8 cellular contexts compared by ENCODE assay signal in the genomic region with DNA sequence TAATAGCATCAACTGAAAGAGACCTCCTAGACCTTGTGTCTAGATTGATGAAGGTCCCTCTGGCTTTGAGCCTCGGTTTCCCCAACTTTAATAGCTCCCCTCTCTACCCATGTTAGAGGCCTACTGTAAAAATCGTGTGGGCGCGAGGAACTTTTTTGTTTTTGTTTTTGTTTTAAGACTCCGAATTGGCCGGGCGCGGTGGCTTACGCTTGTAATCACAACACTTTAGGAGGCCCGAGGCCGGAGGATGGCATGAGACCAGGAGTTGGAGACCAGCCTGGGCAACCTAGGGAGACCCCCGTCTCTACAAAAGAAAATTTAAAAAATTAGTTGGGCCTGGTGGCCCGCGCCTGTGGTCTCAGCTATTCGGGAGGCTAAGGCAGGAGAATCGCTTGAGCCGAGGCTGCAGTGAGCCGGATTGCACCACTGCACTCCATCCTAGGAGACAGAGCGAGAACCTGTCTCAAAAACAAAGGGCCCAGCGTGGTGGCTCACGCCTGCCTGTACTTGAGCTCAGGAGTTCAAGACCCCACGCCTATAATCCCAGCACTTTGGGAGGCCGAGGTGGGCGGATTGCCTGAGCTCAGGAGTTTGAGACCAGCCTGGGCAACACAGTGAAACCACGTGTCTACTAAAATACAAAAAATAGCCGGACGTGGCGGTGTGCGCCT. TPM values are rescaled to one million over a fixed set of nuclear protein-coding genes. Genes with fewer than 3 reads are reported as not detected.
A peak's percentile ranks its signal among the peaks of the same experiment; 100 is the strongest.
DNase-seq lines count a peak whose midpoint lies in the region; ATAC-seq and TF ChIP-seq lines count a peak whose summit lies in the region.

No MANE protein-coding gene starts in this region.

- H3K36me3 ChIP-seq in WERI-Rb-1 (peaks cover 32% of the 10 kb centered on the region), skeletal muscle tissue (ENCODE audit: control insufficient read depth in 3 of 3, insufficient read depth in 3 of 3, low read length in 3 of 3) (peaks cover 0 to 5% (median 4%) of the 10 kb centered on the region in 3 donors)

- H3K4me3 ChIP-seq in WERI-Rb-1 (ENCODE audit: low read depth, low read length): peak overlapping the region; percentile 87
- H3K4me3 ChIP-seq in skeletal muscle tissue (ENCODE audit: low read length in 3 of 3): peak overlapping the region; percentile 74 to 79 (median 77)

- H3K9ac ChIP-seq in skeletal muscle tissue (ENCODE audit: low read depth in 1 of 3, low read length in 3 of 3): peak overlapping the region; percentile 89 to 94 (median 89)

- ATAC-seq in HG03432 (IDR thresholded peaks at IDR 0.05; ENCODE audit: unreplicated experiment) (peak; percentile 1), foreskin keratinocyte (no peak), HG02642 (IDR thresholded peaks at IDR 0.05; ENCODE audit: poor library complexity, unreplicated experiment) (no peak), GM21786 (IDR thresholded peaks at IDR 0.05; ENCODE audit: unreplicated experiment) (no peak)

- H3K27me3 ChIP-seq in WERI-Rb-1 (ENCODE audit: insufficient read depth, low read depth, severe bottlenecking) (no peaks in the 10 kb centered on the region), foreskin keratinocyte (no peaks in the 10 kb centered on the region), skeletal muscle tissue (ENCODE audit: control insufficient read depth in 3 of 3, insufficient read depth in 3 of 3, low read length in 3 of 3) (no peaks in the 10 kb centered on the region)

- peaks cover 14% of the 10 kb centered on the region for H3K4me1 ChIP-seq in foreskin keratinocyte
- H3K4me1 ChIP-seq in skeletal muscle tissue (ENCODE audit: control insufficient read depth in 3 of 3, insufficient read depth in 3 of 3, low read length in 3 of 3): peaks cover 38 to 47% (median 45%) of the 10 kb centered on the region in 3 donors

- H3K27ac ChIP-seq in WERI-Rb-1 (peak overlapping the region; percentile 98), foreskin keratinocyte (peak overlapping the region; percentile 81), skeletal muscle tissue (ENCODE audit: low read depth, low read length) (peak overlapping the region; percentile 94)

- H3K9me3 ChIP-seq in WERI-Rb-1 (ENCODE audit: severe bottlenecking): no peaks in the 10 kb centered on the region
- H3K9me3 ChIP-seq in skeletal muscle tissue (ENCODE audit: control insufficient read depth in 3 of 3, low read length in 3 of 3): no peaks in the 10 kb centered on the region

- TF ChIP-seq CTCF in WERI-Rb-1 (IDR thresholded peaks at IDR 0.05; ENCODE audit: low read depth, low read length) (no peak), foreskin keratinocyte (conservative IDR thresholded peaks at IDR 0.05) (no peak)

- DNase-seq in WERI-Rb-1: peak; percentile 62
- DNase-seq in foreskin keratinocyte: no peak
- no peak for DNase-seq in DMS79 treated with DMSO at 0.1 percent for 48 hours (lab: John Stamatoyannopoulos, UW)
- DNase-seq in stimulated activated CD4-positive, alpha-beta T cell treated with anti-CD3 and anti-CD28 coated beads, Interleukin-2, amount 100 ng/mL, for 24 hours: no peak

RNA-seq across cellular contexts. Expression of gene PPP6R1, which starts 0.9 kb away (rescaled TPM):
- total RNA-seq in foreskin keratinocyte (57.6 and 65.2 TPM in 2 replicates), skeletal muscle tissue (11.0 TPM)
- polyA plus RNA-seq in foreskin keratinocyte: 48.5 and 52.7 TPM in 2 replicates

RNA-seq across cellular contexts. Expression of gene HSPBP1, which starts 20.2 kb away (rescaled TPM):
- total RNA-seq in foreskin keratinocyte (43.0 and 45.8 TPM in 2 replicates), skeletal muscle tissue (10.4 TPM)
- polyA plus RNA-seq in foreskin keratinocyte: 74.1 and 75.2 TPM in 2 replicates

RNA-seq across cellular contexts. Expression of gene BRSK1, which starts 24.1 kb away (rescaled TPM):
- total RNA-seq in foreskin keratinocyte (3.1 and 3.6 TPM in 2 replicates), skeletal muscle tissue (0.52 TPM)
- 2.4 and 2.6 TPM in 2 replicates for polyA plus RNA-seq in foreskin keratinocyte

RNA-seq across cellular contexts. Expression of gene TMEM86B, which starts 31.1 kb away (rescaled TPM):
- 1.2 and 1.7 TPM in 2 replicates for total RNA-seq in foreskin keratinocyte
- 2.2 and 2.9 TPM in 2 replicates for polyA plus RNA-seq in foreskin keratinocyte
- total RNA-seq in skeletal muscle tissue: 0.52 TPM

RNA-seq across cellular contexts. Expression of gene PTPRH, which starts 50.4 kb away (rescaled TPM):
- total RNA-seq in foreskin keratinocyte (0.11 and 0.17 TPM in 2 replicates), skeletal muscle tissue (under 0.01 TPM)
- polyA plus RNA-seq in foreskin keratinocyte: 0.04 and 0.06 TPM in 2 replicates
